16 cellular contexts compared by ENCODE assay signal in the genomic region with DNA sequence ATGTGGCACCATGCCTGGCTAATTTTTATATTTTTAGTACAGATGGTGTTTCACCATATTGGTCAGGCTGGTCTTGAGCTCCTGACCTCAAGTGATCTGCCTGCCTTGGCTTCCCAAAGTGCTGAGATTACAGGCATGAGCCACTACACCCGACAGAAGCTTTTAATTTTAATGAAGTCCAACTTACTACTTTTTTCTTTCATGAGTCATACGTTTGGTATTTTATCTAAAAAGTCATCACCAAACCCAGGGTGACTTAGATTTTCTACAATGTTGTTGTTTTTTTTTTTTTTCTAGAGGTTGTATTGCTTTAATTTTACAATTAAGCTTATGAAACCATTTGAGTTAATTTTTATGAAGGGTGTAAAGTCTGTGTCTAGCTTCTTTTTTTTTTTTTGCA. TPM values are rescaled to one million over a fixed set of nuclear protein-coding genes. Genes with fewer than 3 reads are reported as not detected.
DNase-seq lines count a peak whose midpoint lies in the region; ATAC-seq and TF ChIP-seq lines count a peak whose summit lies in the region.
"Had no signal": no experiment of that assay in that cellular context is flagged by ENCODE, and none has a peak within 500 bp of the region (broad histone marks: within the 10 kb centered on the region; RNA-seq: fewer than 3 reads in every experiment).

No MANE protein-coding gene starts in this region.

- no peak overlapping the region for H3K4me3 ChIP-seq in AG09309 (ENCODE audit: control insufficient read depth, low read depth, low read length)
- H3K4me3 ChIP-seq in astrocyte of the cerebellum (ENCODE audit: low read depth, low read length): no peak overlapping the region
- no peak overlapping the region for H3K4me3 ChIP-seq in CD8-positive, alpha-beta memory T cell (ENCODE audit: low read length)
- H3K4me3 ChIP-seq: BLaER1 treated with 17β-estradiol and CSF1 and Interleukin-3, amounts not matched to agents 10 nM and 100 nM; tibial artery had no signal

- DNase-seq in AG09309 (ENCODE audit: low read depth) (peak; percentile 48), HFFc6 (peak; percentile 50), astrocyte of the cerebellum (ENCODE audit: low read depth) (peak; percentile 4), glomerular endothelial cell (ENCODE audit: extremely low read depth, low read depth, low spot score) (peak; percentile 10), D341Med (ENCODE audit: low spot score) (no peak), erythroblast (lab: John Stamatoyannopoulos, UW) (no peak)
- DNase-seq in CD8-positive, alpha-beta memory T cell: no peak
- DNase-seq: activated naive CD8-positive, alpha-beta T cell treated with anti-CD3 and anti-CD28 coated beads, Interleukin-2, amount 10 ng/mL, durations not matched to agents 7 days and 5 days; DND-41; NCI-H1417; NCI-H2227 treated with DMSO at 0.1 percent for 48 hours; tibial artery had no signal

- H3K27ac Mint-ChIP-seq in HFFc6: no peak overlapping the region
- no peak overlapping the region for H3K27ac Mint-ChIP-seq in CD8-positive, alpha-beta memory T cell
- H3K27ac Mint-ChIP-seq: activated naive CD8-positive, alpha-beta T cell treated with anti-CD3 and anti-CD28 coated beads, Interleukin-2, amount 10 ng/mL, durations not matched to agents 7 days and 5 days; dendritic cell treated with granulocyte-macrophage colony-stimulating factor and Interleukin-4, amounts not matched to agents 40 ng/mL and 50 ng/mL, for 4 days had no signal

- CTCF ChIA-PET in CD8-positive, alpha-beta memory T cell (lab: Charles Lee): interaction anchor here (1.7 kb wide), 1 partner anchor 588 kb away, joined by 5 read pairs; no protein-coding TSS in a partner anchor

- TF ChIP-seq POLR2A in erythroblast (IDR thresholded peaks at IDR 0.05; ENCODE audit: low read length): no peak

- no peaks in the 10 kb centered on the region for H3K9me3 Mint-ChIP-seq in HFFc6
- no peaks in the 10 kb centered on the region for H3K9me3 Mint-ChIP-seq in CD8-positive, alpha-beta memory T cell
- H3K9me3 Mint-ChIP-seq: activated naive CD8-positive, alpha-beta T cell treated with anti-CD3 and anti-CD28 coated beads, Interleukin-2, amount 10 ng/mL, durations not matched to agents 7 days and 5 days; dendritic cell treated with granulocyte-macrophage colony-stimulating factor and Interleukin-4, amounts not matched to agents 40 ng/mL and 50 ng/mL, for 4 days had no signal

- POLR2A ChIA-PET in CD8-positive, alpha-beta memory T cell (lab: Charles Lee): interaction anchor here (0.6 kb wide), 1 partner anchor 704 kb away, joined by 3 read pairs; no protein-coding TSS in a partner anchor

- H3K27me3 Mint-ChIP-seq in HFFc6 (ENCODE audit: insufficient read depth): no peaks in the 10 kb centered on the region; the same call in none of the 2 replicates
- H3K27me3 Mint-ChIP-seq in CD8-positive, alpha-beta memory T cell: peaks cover 4 to 55% of the 10 kb centered on the region in 2 donors

- H3K27ac ChIP-seq in CD8-positive, alpha-beta memory T cell (ENCODE audit: low read depth, low read length): no peak overlapping the region
- H3K27ac ChIP-seq: BLaER1 treated with 17β-estradiol and CSF1 and Interleukin-3, amounts not matched to agents 10 nM and 100 nM; parathyroid adenoma; tibial artery had no signal

- H3K36me3 ChIP-seq in CD8-positive, alpha-beta memory T cell (ENCODE audit: insufficient read depth, low read length): no peaks in the 10 kb centered on the region
- H3K36me3 ChIP-seq: BLaER1 treated with 17β-estradiol and CSF1 and Interleukin-3, amounts not matched to agents 10 nM and 100 nM; tibial artery had no signal

- no peaks in the 10 kb centered on the region for H3K9me3 ChIP-seq in CD8-positive, alpha-beta memory T cell (ENCODE audit: low read length)
- H3K9me3 ChIP-seq: BLaER1 treated with 17β-estradiol and CSF1 and Interleukin-3, amounts not matched to agents 10 nM and 100 nM; tibial artery had no signal

- in situ Hi-C loops in astrocyte of the cerebellum (cut with HindIII; ENCODE audit: low sequenced_read_pairs): no loop called here

- peaks cover 8% of the 10 kb centered on the region for H3K27me3 ChIP-seq in CD8-positive, alpha-beta memory T cell (ENCODE audit: insufficient read depth, low read length, poor library complexity, severe bottlenecking)
- H3K27me3 ChIP-seq: BLaER1 treated with 17β-estradiol and CSF1 and Interleukin-3, amounts not matched to agents 10 nM and 100 nM had no signal

- TF ChIP-seq CTCF in AG09309 (IDR thresholded peaks at IDR 0.05; ENCODE audit: control insufficient read depth, insufficient read depth, low read depth, low read length, missing control alignments) (no peak), HFFc6 (IDR thresholded peaks at IDR 0.05) (no peak), astrocyte of the cerebellum (IDR thresholded peaks at IDR 0.05; ENCODE audit: low read depth, low read length, missing control alignments) (no peak)

- no peak overlapping the region for H3K4me3 Mint-ChIP-seq in HFFc6
- H3K4me3 Mint-ChIP-seq in CD8-positive, alpha-beta memory T cell: no peak overlapping the region
- H3K4me3 Mint-ChIP-seq: activated naive CD8-positive, alpha-beta T cell treated with anti-CD3 and anti-CD28 coated beads, Interleukin-2, amount 10 ng/mL, durations not matched to agents 7 days and 5 days; dendritic cell treated with granulocyte-macrophage colony-stimulating factor and Interleukin-4, amounts not matched to agents 40 ng/mL and 50 ng/mL, for 4 days had no signal

- H3K4me1 Mint-ChIP-seq in HFFc6 (ENCODE audit: low read depth): peaks cover 29% of the 10 kb centered on the region
- H3K4me1 Mint-ChIP-seq in CD8-positive, alpha-beta memory T cell: peaks cover 0 to 5% (median 0%) of the 10 kb centered on the region in 3 donors

- no peak for ATAC-seq in GM19035 (IDR thresholded peaks at IDR 0.05; ENCODE audit: unreplicated experiment)

- no peaks in the 10 kb centered on the region for H3K4me1 ChIP-seq in CD8-positive, alpha-beta memory T cell (ENCODE audit: insufficient read depth, low read length)
- H3K4me1 ChIP-seq: BLaER1 treated with 17β-estradiol and CSF1 and Interleukin-3, amounts not matched to agents 10 nM and 100 nM; parathyroid adenoma; tibial artery had no signal

- H3K36me3 Mint-ChIP-seq in HFFc6 (ENCODE audit: low read depth): no peaks in the 10 kb centered on the region
- H3K36me3 Mint-ChIP-seq in CD8-positive, alpha-beta memory T cell: no peaks in the 10 kb centered on the region
- H3K36me3 Mint-ChIP-seq: activated naive CD8-positive, alpha-beta T cell treated with anti-CD3 and anti-CD28 coated beads, Interleukin-2, amount 10 ng/mL, durations not matched to agents 7 days and 5 days had no signal

RNA-seq across cellular contexts. Expression of gene JRKL, which starts 34.9 kb away (rescaled TPM):
- 10 to 100 TPM; 11.1 to 15.1 (median 13.5) TPM for total RNA-seq in HFFc6 (2021; fragmentation: NEBNext Ultra II Directional; extraction: Animal tissue kit (Norgen Biotek cat#: 25700))
- 6.2 and 6.8 TPM in 2 replicates for total RNA-seq in glomerular endothelial cell
- 10 to 100 TPM in 1 of 2 experiments, 1 to 10 TPM in 1; 9.7 to 10.4 TPM for total RNA-seq in CD8-positive, alpha-beta memory T cell
- 2.5 TPM for polyA plus RNA-seq in CD8-positive, alpha-beta memory T cell

RNA-seq across cellular contexts. Expression of gene CCDC82, which starts 35.0 kb away (rescaled TPM):
- total RNA-seq in HFFc6 (2021; fragmentation: NEBNext Ultra II Directional; extraction: Animal tissue kit (Norgen Biotek cat#: 25700)): 10 to 100 TPM; 14.0 to 18.2 (median 17.2) TPM
- total RNA-seq in glomerular endothelial cell: 24.2 and 24.6 TPM in 2 replicates
- 10 to 100 TPM; 23.4 to 25.3 TPM for total RNA-seq in CD8-positive, alpha-beta memory T cell
- 28.2 TPM for polyA plus RNA-seq in CD8-positive, alpha-beta memory T cell

Comparison
In these comparisons a context has a peak if more than half of its experiments do, and no peak if none do; other contexts are left out.
1. DNase-seq: peak in AG09309 (single experiment), HFFc6 (single experiment), astrocyte of the cerebellum (single experiment) and glomerular endothelial cell (single experiment); none in D341Med (single experiment), erythroblast (0 of 2) and CD8-positive, alpha-beta memory T cell (0 of 5).